8 cellular contexts compared by ENCODE assay signal in genomic region chr6:21587182-21587924, GRCh38. TPM values are rescaled to one million over a fixed set of nuclear protein-coding genes. Genes with fewer than 3 reads are reported as not detected.
A peak's percentile ranks its signal among the peaks of the same experiment; 100 is the strongest.
DNase-seq lines count a peak whose midpoint lies in the region; ATAC-seq and TF ChIP-seq lines count a peak whose summit lies in the region.

No MANE protein-coding gene starts in this region.

- peak overlapping the region in 1 of 2 donors; percentile 68 for H3K27ac Mint-ChIP-seq in activated naive CD4-positive, alpha-beta T cell treated with anti-CD3 and anti-CD28 coated beads, Interleukin-2, amount 50 U/mL, for 72 hours
- H3K27ac Mint-ChIP-seq in osteocyte (ENCODE audit: unreplicated experiment) = peak overlapping the region; percentile 93

- H3K27me3 Mint-ChIP-seq in osteocyte (ENCODE audit: unreplicated experiment) = no peaks in the 10 kb centered on the region

- no peaks in the 10 kb centered on the region for H3K4me1 ChIP-seq in cardiac muscle cell (ENCODE audit: low read depth)

- no peaks in the 10 kb centered on the region for H3K9me3 ChIP-seq in cardiac muscle cell (ENCODE audit: low read depth)

- H3K27ac ChIP-seq in cardiac muscle cell = peak overlapping the region; percentile 71

- peaks cover 0 to 11% of the 10 kb centered on the region in 2 donors for H3K36me3 Mint-ChIP-seq in activated naive CD4-positive, alpha-beta T cell treated with anti-CD3 and anti-CD28 coated beads, Interleukin-2, amount 50 U/mL, for 72 hours
- no peaks in the 10 kb centered on the region for H3K36me3 Mint-ChIP-seq in osteocyte (ENCODE audit: unreplicated experiment)

- H3K4me3 ChIP-seq in cardiac muscle cell = peak overlapping the region; percentile 55

- no peaks in the 10 kb centered on the region for H3K27me3 ChIP-seq in cardiac muscle cell

- DNase-seq in DMS79 (lab: John Stamatoyannopoulos, UW) = peak; percentile 98
- DNase-seq in NCI-H82 treated with DMSO at 0.1 percent for 48 hours (lab: John Stamatoyannopoulos, UW; ENCODE audit: unreplicated experiment) = peak; percentile 79
- peak in 1 of 2 donors; percentile 31 for DNase-seq in activated naive CD4-positive, alpha-beta T cell treated with anti-CD3 and anti-CD28 coated beads, Interleukin-2, amount 50 U/mL, for 72 hours (ENCODE audit: low spot score in 2 of 2)
- DNase-seq in cardiac muscle cell (ENCODE audit: low read depth in 1 of 2, low spot score in 1 of 2) = peak; percentile 77 to 83
- DNase-seq in osteocyte (ENCODE audit: extremely low spot score, unreplicated experiment) = no peak
- DNase-seq in mesenteric fat pad (ENCODE audit: low spot score) = no peak

- peaks cover 7 to 8% of the 10 kb centered on the region in 2 donors for H3K9me3 Mint-ChIP-seq in activated naive CD4-positive, alpha-beta T cell treated with anti-CD3 and anti-CD28 coated beads, Interleukin-2, amount 50 U/mL, for 72 hours
- peaks cover 8% of the 10 kb centered on the region for H3K9me3 Mint-ChIP-seq in osteocyte (ENCODE audit: unreplicated experiment)

- peak; percentile 37 for ATAC-seq in GM19463 (IDR thresholded peaks at IDR 0.05; ENCODE audit: unreplicated experiment)
- peak; percentile 29 for ATAC-seq in HG03457 (IDR thresholded peaks at IDR 0.05; ENCODE audit: unreplicated experiment)
- ATAC-seq in activated naive CD4-positive, alpha-beta T cell treated with anti-CD3 and anti-CD28 coated beads, Interleukin-2, amount 50 U/mL, for 72 hours = peak; percentile 27 to 28

- no peaks in the 10 kb centered on the region for H3K36me3 ChIP-seq in cardiac muscle cell

- TF ChIP-seq CTCF in cardiac muscle cell (IDR thresholded peaks at IDR 0.05; ENCODE audit: low read depth, low read length) (peak; percentile 31), osteocyte (IDR thresholded peaks at IDR 0.05) (peak; percentile 37)

- peak overlapping the region; percentile 95 for H3K4me3 Mint-ChIP-seq in osteocyte (ENCODE audit: unreplicated experiment)

- peaks cover 19% of the 10 kb centered on the region for H3K4me1 Mint-ChIP-seq in osteocyte (ENCODE audit: unreplicated experiment)

RNA-seq across cellular contexts. Expression of gene SOX4, which starts 6.2 kb away (rescaled TPM):
- total RNA-seq in activated naive CD4-positive, alpha-beta T cell treated with anti-CD3 and anti-CD28 coated beads, Interleukin-2, amount 50 U/mL, for 72 hours = 1 to 10 TPM in 1 of 2 donors, under 1 TPM in 1; 0.89 to 4.2 TPM
- 46.9 and 60.6 TPM in 2 replicates for total RNA-seq in cardiac muscle cell
- polyA plus RNA-seq in cardiac muscle cell = 29.9 and 42.2 TPM in 2 replicates
- 110 and 118 TPM in 2 replicates for total RNA-seq in osteocyte
- 14.4 TPM for total RNA-seq in mesenteric fat pad

Comparison
In these comparisons a context has a peak if more than half of its experiments do, and no peak if none do; other contexts are left out.
1. DNase-seq: peak in DMS79 (single experiment), NCI-H82 treated with DMSO at 0.1 percent for 48 hours (single experiment) and cardiac muscle cell (2 of 2); none in osteocyte (single experiment) and mesenteric fat pad (single experiment).
2. Peak in every context shown above with its lines, with median percentiles within 50 percentile points of each other: ATAC-seq.